9 cellular contexts compared by ENCODE assay signal in genomic region chr1:52848423-52848822, GRCh38.
"Had no signal": no experiment of that assay in that cellular context is flagged by ENCODE, and none has a peak within 500 bp of the region (broad histone marks: within the 10 kb centered on the region; RNA-seq: fewer than 3 reads in every experiment).

No MANE protein-coding gene starts in this region.

- H3K36me3 ChIP-seq: WERI-Rb-1 had no signal

- ATAC-seq: activated CD4-positive, alpha-beta T cell treated with anti-CD3 and anti-CD28 coated beads for 36 hours; activated CD4-positive, CD25-positive, alpha-beta regulatory T cell treated with anti-CD3 and anti-CD28 coated beads, Interleukin-2, amount 50 U/mL, for 24 hours; activated CD8-positive, alpha-beta memory T cell treated with anti-CD3 and anti-CD28 coated beads, Interleukin-2, amount 10 ng/mL, durations not matched to agents 7 days and 5 days; activated CD8-positive, alpha-beta T cell treated with anti-CD3 and anti-CD28 coated beads for 36 hours; activated CD8-positive, alpha-beta T cell treated with anti-CD3 and anti-CD28 coated beads, Interleukin-2, amount 10 ng/mL, durations not matched to agents 7 days and 5 days; T-helper 17 cell; WTC11 had no signal

- H3K27ac ChIP-seq: VCaP, WERI-Rb-1 had no signal
